ENCODE assay signal across 16 cellular contexts in genomic region chr2:40344364-40344763, GRCh38.
DNase-seq lines count a peak whose midpoint lies in the region; ATAC-seq, FAIRE-seq and TF ChIP-seq lines count a peak whose summit lies in the region.
"Had no signal": no experiment of that assay in that cellular context is flagged by ENCODE, and none has a peak within 500 bp of the region (broad histone marks: within the 10 kb centered on the region; RNA-seq: fewer than 3 reads in every experiment).

No MANE protein-coding gene starts in this region.

- H3K4me3 ChIP-seq in GM23248: no peak overlapping the region
- H3K4me3 ChIP-seq in astrocyte (ENCODE audit: insufficient read depth, low read depth, low read length): no peak overlapping the region
- H3K4me3 ChIP-seq in mesenchymal stem cell (ENCODE audit: insufficient read depth in 1 of 2, low read depth in 1 of 2, low read length in 2 of 2): no peak overlapping the region
- no peak overlapping the region for H3K4me3 ChIP-seq in transverse colon
- H3K4me3 ChIP-seq in foreskin fibroblast (ENCODE audit: low read depth in 1 of 2, low read length in 2 of 2): no peak overlapping the region
- H3K4me3 ChIP-seq in mammary epithelial cell (replicated peaks in 1 of 3; ENCODE audit: insufficient read depth in 1 of 3, low read depth in 2 of 3, low read length in 3 of 3): no peak overlapping the region
- H3K4me3 ChIP-seq: K562 had no signal

- H3K27me3 ChIP-seq in GM23248 (replicated peaks; ENCODE audit: insufficient read depth): no peaks in the 10 kb centered on the region
- H3K27me3 ChIP-seq in astrocyte (ENCODE audit: insufficient read depth, low read length): no peaks in the 10 kb centered on the region
- no peaks in the 10 kb centered on the region for H3K27me3 ChIP-seq in mesenchymal stem cell (ENCODE audit: control insufficient read depth in 1 of 2, insufficient read depth in 1 of 2, low read length in 2 of 2)
- H3K27me3 ChIP-seq in transverse colon: no peaks in the 10 kb centered on the region
- H3K27me3 ChIP-seq in mammary epithelial cell (ENCODE audit: insufficient read depth, low read length): no peaks in the 10 kb centered on the region

- no peak overlapping the region for H2AK5ac ChIP-seq in mesenchymal stem cell (ENCODE audit: low read length, severe bottlenecking)

- no peak overlapping the region for H2BK12ac ChIP-seq in mesenchymal stem cell (ENCODE audit: low read length in 2 of 2)

- H3K14ac ChIP-seq in mesenchymal stem cell (ENCODE audit: low read length in 2 of 2): no peak overlapping the region

- H2AFZ ChIP-seq in GM23248 (no peak overlapping the region), astrocyte (ENCODE audit: low read depth, low read length) (no peak overlapping the region), mesenchymal stem cell (ENCODE audit: low read depth, low read length) (no peak overlapping the region), mammary epithelial cell (ENCODE audit: low read depth, low read length) (no peak overlapping the region)

- CTCF ChIA-PET in mammary epithelial cell (lab: Charles Lee; ENCODE audit: low non-redundant PET): no interaction called here

- H3K23ac ChIP-seq in mesenchymal stem cell (ENCODE audit: low read length in 2 of 2): no peak overlapping the region

- H3K9me2 ChIP-seq in GM23248 (ENCODE audit: insufficient read depth): no peaks in the 10 kb centered on the region

- no peak overlapping the region for H2BK5ac ChIP-seq in mesenchymal stem cell (ENCODE audit: low read depth, low read length, poor library complexity, severe bottlenecking)

- in situ Hi-C loops in GM23248 (cut with MboI) (no loop called here), transverse colon (cut with MboI; ENCODE audit: low pct_ligation_motif_present in 1 of 4, low pct_unique_long_range_greater_than_20kb in 1 of 4, low sequenced_read_pairs in 3 of 4) (no loop called here), mammary epithelial cell (cut with MboI; ENCODE audit: low sequenced_read_pairs in 2 of 2) (no loop called here)

- H3K4me3 Mint-ChIP-seq in astrocyte (ENCODE audit: unreplicated experiment): no peak overlapping the region

- FAIRE-seq in astrocyte (lab: Jason Lieb, UNC): no peak
- FAIRE-seq: K562 had no signal

- no peak for TF ChIP-seq POLR2A in transverse colon (IDR thresholded peaks at IDR 0.05)

- peaks cover 18% of the 10 kb centered on the region for H3K79me2 ChIP-seq in GM23248 (ENCODE audit: insufficient read depth)
- no peaks in the 10 kb centered on the region for H3K79me2 ChIP-seq in astrocyte (ENCODE audit: insufficient read depth, low read length)
- no peaks in the 10 kb centered on the region for H3K79me2 ChIP-seq in mammary epithelial cell (ENCODE audit: insufficient read depth, low read length)

- dilution Hi-C loops in mammary epithelial cell (cut with HindIII; ENCODE audit: low sequenced_read_pairs): no loop called here

- H3K4me2 ChIP-seq in GM23248 (ENCODE audit: unreplicated experiment) (peak overlapping the region; percentile 59), astrocyte (ENCODE audit: low read length) (peak overlapping the region; percentile 41), mesenchymal stem cell (ENCODE audit: low read length, poor library complexity, severe bottlenecking) (no peak overlapping the region), mammary epithelial cell (ENCODE audit: insufficient read depth, low read depth, low read length) (no peak overlapping the region)

- no peak overlapping the region for H3K27ac Mint-ChIP-seq in astrocyte (ENCODE audit: unreplicated experiment)

- no peak for DNase-seq in GM23248
- DNase-seq in astrocyte (ENCODE audit: low read depth): no peak
- peak; percentile 60 for DNase-seq in mesenchymal stem cell
- no peak for DNase-seq in transverse colon
- DNase-seq in foreskin fibroblast: no peak
- no peak for DNase-seq in mammary epithelial cell
- DNase-seq: ACHN, COR-L47, MV-4-11, NCI-H1417, NCI-H187 treated with DMSO at 0.1 percent for 48 hours, NCI-H69, SHP77 had no signal

- H3K9me3 ChIP-seq in GM23248 (ENCODE audit: low read depth): no peaks in the 10 kb centered on the region
- no peaks in the 10 kb centered on the region for H3K9me3 ChIP-seq in astrocyte (ENCODE audit: insufficient read depth, low read depth, low read length)
- no peaks in the 10 kb centered on the region for H3K9me3 ChIP-seq in mesenchymal stem cell (ENCODE audit: control insufficient read depth, low read length)
- H3K9me3 ChIP-seq in transverse colon: no peaks in the 10 kb centered on the region
- H3K9me3 ChIP-seq in mammary epithelial cell (replicated peaks; ENCODE audit: insufficient read depth, low read length): no peaks in the 10 kb centered on the region

- no TSS peak for BruUV-seq in mammary epithelial cell (replicated peaks; lab: Mats Ljungman, UMichigan)

- 85 to 96% methylated on average over 1 of the region's 1 CpG for WGBS in GM23248 (ENCODE audit: low coverage in 1 of 2, low lambda C conversion rate in 2 of 2, missing lambda C conversion rate in 2 of 2), 2 experiments
- WGBS in mesenchymal stem cell: no CpG with 5 or more reads among the region's 1 CpG
- WGBS in transverse colon (ENCODE audit: low coverage in 1 of 2), 2 donors: 58 to 63% methylated on average over 1 of the region's 1 CpG
- WGBS in mammary epithelial cell (ENCODE audit: low coverage, missing lambda C conversion rate): 92% methylated on average over 1 of the region's 1 CpG

- intact Hi-C loops in transverse colon (cut with DNase I; ENCODE audit: low total_unique reads): no loop called here
- intact Hi-C loops in mammary epithelial cell (cut with micrococcal nuclease): no loop called here

- H3K27ac ChIP-seq in GM23248 (peak overlapping the region; percentile 68), astrocyte (ENCODE audit: low read depth, low read length) (peak overlapping the region; percentile 57), mesenchymal stem cell (ENCODE audit: low read length, poor library complexity, severe bottlenecking) (peak overlapping the region; percentile 25), transverse colon (peak overlapping the region in 3 of 4 donors; percentile 14 to 59 (median 20)), mammary epithelial cell (ENCODE audit: insufficient read depth, low read depth, low read length) (no peak overlapping the region)

- ATAC-seq in GM21515 (IDR thresholded peaks at IDR 0.05; ENCODE audit: unreplicated experiment): no peak
- ATAC-seq: HCT116, K562 had no signal

- H3F3A ChIP-seq in GM23248 (ENCODE audit: insufficient read depth): peaks cover 61% of the 10 kb centered on the region

- no peaks in the 10 kb centered on the region for H3K36me3 Mint-ChIP-seq in astrocyte (ENCODE audit: low read depth, unreplicated experiment)

- peaks cover 46% of the 10 kb centered on the region for H3K4me1 Mint-ChIP-seq in astrocyte (ENCODE audit: low read depth, unreplicated experiment)

- H3K4me1 ChIP-seq in GM23248 (ENCODE audit: insufficient read depth) (peaks cover 73% of the 10 kb centered on the region), astrocyte (ENCODE audit: insufficient read depth, low read length) (peaks cover 25% of the 10 kb centered on the region), mesenchymal stem cell (ENCODE audit: control insufficient read depth, insufficient read depth, low read depth, low read length) (peaks cover 5% of the 10 kb centered on the region), transverse colon (peaks cover 0 to 26% (median 2%) of the 10 kb centered on the region in 4 donors), mammary epithelial cell (ENCODE audit: insufficient read depth, low read length) (peaks cover 15% of the 10 kb centered on the region)

- no peak overlapping the region for H3K4ac ChIP-seq in mesenchymal stem cell (ENCODE audit: low read depth in 1 of 2, low read length in 2 of 2)

- no peak overlapping the region for H2BK15ac ChIP-seq in mesenchymal stem cell (ENCODE audit: low read depth, poor library complexity, severe bottlenecking)

- no peaks in the 10 kb centered on the region for H3K36me3 ChIP-seq in GM23248 (ENCODE audit: low read depth)
- no peaks in the 10 kb centered on the region for H3K36me3 ChIP-seq in astrocyte (ENCODE audit: insufficient read depth, low read length)
- no peaks in the 10 kb centered on the region for H3K36me3 ChIP-seq in mesenchymal stem cell (ENCODE audit: control insufficient read depth in 1 of 2, insufficient read depth in 2 of 2, low read depth in 1 of 2, low read length in 2 of 2)
- no peaks in the 10 kb centered on the region for H3K36me3 ChIP-seq in transverse colon
- H3K36me3 ChIP-seq in mammary epithelial cell (ENCODE audit: insufficient read depth, low read length): no peaks in the 10 kb centered on the region

- no peak for TF ChIP-seq EP300 in transverse colon (IDR thresholded peaks at IDR 0.05; ENCODE audit: low read depth)

- no peak overlapping the region for H3K18ac ChIP-seq in mesenchymal stem cell (ENCODE audit: low read depth in 1 of 2, low read length in 2 of 2)

- no peaks in the 10 kb centered on the region for H3K9me3 Mint-ChIP-seq in astrocyte (ENCODE audit: unreplicated experiment)

- no peaks in the 10 kb centered on the region for H4K20me1 ChIP-seq in GM23248 (ENCODE audit: insufficient read depth)
- no peaks in the 10 kb centered on the region for H4K20me1 ChIP-seq in astrocyte (ENCODE audit: insufficient read depth, low read length)
- H4K20me1 ChIP-seq in mammary epithelial cell (ENCODE audit: insufficient read depth, low read length): no peaks in the 10 kb centered on the region

- H4K8ac ChIP-seq in mesenchymal stem cell (ENCODE audit: low read length): no peak overlapping the region

- H4K91ac ChIP-seq in mesenchymal stem cell (ENCODE audit: low read length): no peak overlapping the region

- H3K9ac ChIP-seq in GM23248 (peak overlapping the region; percentile 37; the same call in 1 of the 2 replicates), astrocyte (ENCODE audit: low read length) (no peak overlapping the region), mesenchymal stem cell (ENCODE audit: low read length) (no peak overlapping the region), mammary epithelial cell (ENCODE audit: insufficient read depth, low read length) (no peak overlapping the region)

- H2BK120ac ChIP-seq in mesenchymal stem cell (ENCODE audit: low read depth, low read length): peak overlapping the region; percentile 49

- no peaks in the 10 kb centered on the region for H3K79me1 ChIP-seq in mesenchymal stem cell (replicated peaks; ENCODE audit: low read length, poor library complexity, severe bottlenecking)

- TF ChIP-seq CTCF in astrocyte (IDR thresholded peaks at IDR 0.05; ENCODE audit: insufficient read depth, low read depth, low read length) (no peak), transverse colon (IDR thresholded peaks at IDR 0.05) (no peak), foreskin fibroblast (IDR thresholded peaks at IDR 0.05; ENCODE audit: low read depth, low read length) (no peak), mammary epithelial cell (conservative IDR thresholded peaks at IDR 0.05 in 1 of 2, IDR thresholded peaks at IDR 0.05 in 1 of 2; ENCODE audit: extremely low read depth in 1 of 2, insufficient read depth in 1 of 2, low read depth in 1 of 2, low read length in 2 of 2) (no peak)

- H3K27me3 Mint-ChIP-seq in astrocyte (ENCODE audit: low read depth, unreplicated experiment): no peaks in the 10 kb centered on the region

Comparison
In these comparisons a context has a peak if more than half of its experiments do, and no peak if none do; other contexts are left out.
1. H3K4me2 ChIP-seq: peak in GM23248 (single experiment) and astrocyte (single experiment); none in mesenchymal stem cell (single experiment) and mammary epithelial cell (single experiment).